8 cellular contexts compared by ENCODE assay signal in the genomic region with DNA sequence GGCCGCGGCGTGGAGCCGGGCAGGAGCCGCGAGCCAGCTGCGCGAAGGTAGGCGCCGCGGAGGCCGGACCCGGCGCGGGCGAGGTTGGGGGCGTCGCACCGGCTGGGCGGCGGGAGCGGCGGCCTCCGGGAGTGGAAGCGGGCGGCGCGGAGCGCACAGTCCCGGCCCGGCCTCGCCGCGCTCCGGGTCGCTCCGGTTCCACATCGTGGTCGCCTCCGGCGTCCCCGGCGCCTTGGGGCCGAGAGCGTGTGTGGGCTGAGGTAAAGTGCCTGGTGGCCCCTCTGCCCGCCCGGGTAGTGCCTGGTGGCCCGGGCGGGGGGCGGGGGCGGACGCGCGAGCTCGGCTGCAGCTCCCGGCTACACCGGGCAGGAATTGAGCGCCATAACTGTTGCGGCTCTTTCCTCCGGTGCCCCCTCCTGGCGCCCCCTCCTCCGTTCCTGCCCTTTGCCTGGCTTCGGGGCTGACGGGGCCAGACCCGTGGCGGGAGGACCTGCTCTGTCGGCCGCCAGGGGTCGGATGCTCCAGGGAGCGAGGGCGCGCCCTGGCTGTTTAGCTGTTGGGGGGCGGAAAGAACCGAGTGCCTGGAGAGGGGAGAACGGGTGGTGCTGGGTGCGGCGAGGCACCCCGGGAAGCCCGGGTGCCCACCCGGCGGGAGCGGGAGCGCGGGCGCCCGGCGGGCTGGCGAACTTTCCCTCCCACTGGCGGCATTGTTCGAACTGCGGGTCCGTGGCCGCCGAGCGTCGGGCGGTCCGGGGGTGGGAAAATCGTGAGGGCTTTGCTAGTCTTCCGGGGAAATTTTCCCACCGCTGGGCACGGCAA. TPM values are rescaled to one million over a fixed set of nuclear protein-coding genes. Genes with fewer than 3 reads are reported as not detected.
DNase-seq lines count a peak whose midpoint lies in the region; ATAC-seq and TF ChIP-seq lines count a peak whose summit lies in the region.

No MANE protein-coding gene starts in this region.

- no peaks in the 10 kb centered on the region for H3K9me2 ChIP-seq in GM23248 (ENCODE audit: insufficient read depth)
- no peaks in the 10 kb centered on the region for H3K9me2 ChIP-seq in neural cell (ENCODE audit: insufficient read depth, low read length)

- no peak overlapping the region for H3K27ac Mint-ChIP-seq in activated CD8-positive, alpha-beta memory T cell treated with anti-CD3 and anti-CD28 coated beads, Interleukin-2, amount 10 ng/mL, durations not matched to agents 7 days and 5 days

- TF ChIP-seq CTCF in fibroblast of pulmonary artery (IDR thresholded peaks at IDR 0.05; ENCODE audit: low read length, missing control alignments): peak; percentile 38
- TF ChIP-seq CTCF in neural cell (IDR thresholded peaks at IDR 0.05; ENCODE audit: poor library complexity, severe bottlenecking): peak; percentile 60

- H3K9me3 ChIP-seq in GM23248 (ENCODE audit: low read depth) (no peaks in the 10 kb centered on the region), neural cell (ENCODE audit: low read length) (no peaks in the 10 kb centered on the region)

- H2AFZ ChIP-seq in GM23248 (peak overlapping the region; percentile 89), neural cell (ENCODE audit: low read depth, low read length) (no peak overlapping the region)

- WGBS in GM23248 (ENCODE audit: low coverage in 1 of 2, low lambda C conversion rate in 2 of 2, missing lambda C conversion rate in 2 of 2), 2 experiments: 0 to 1% methylated on average over 25 to 27 of the region's 102 CpGs

- CTCF ChIA-PET in activated CD8-positive, alpha-beta memory T cell treated with anti-CD3 and anti-CD28 coated beads, Interleukin-2, amount 10 ng/mL, durations not matched to agents 7 days and 5 days (lab: Charles Lee): interaction anchor here (0.8 to 1.3 kb wide), 3 partner anchors 10 to 178 kb away, joined by 3 to 6 read pairs (median 4); no protein-coding TSS in a partner anchor

- peak; percentile 78 for ATAC-seq in activated CD8-positive, alpha-beta memory T cell treated with anti-CD3 and anti-CD28 coated beads, Interleukin-2, amount 10 ng/mL, durations not matched to agents 7 days and 5 days
- no peak for ATAC-seq in GM19328 (IDR thresholded peaks at IDR 0.05; ENCODE audit: unreplicated experiment)

- no peak for TF ChIP-seq EP300 in neural cell (conservative IDR thresholded peaks at IDR 0.05; ENCODE audit: poor library complexity, severe bottlenecking)

- H3K36me3 Mint-ChIP-seq in activated CD8-positive, alpha-beta memory T cell treated with anti-CD3 and anti-CD28 coated beads, Interleukin-2, amount 10 ng/mL, durations not matched to agents 7 days and 5 days: no peaks in the 10 kb centered on the region

- peaks cover 34% of the 10 kb centered on the region for H3K79me2 ChIP-seq in GM23248 (ENCODE audit: insufficient read depth)
- peaks cover 27% of the 10 kb centered on the region for H3K79me2 ChIP-seq in neural cell (replicated peaks; ENCODE audit: insufficient read depth, low read length)

- H3F3A ChIP-seq in GM23248 (ENCODE audit: insufficient read depth) (0 out of 2 replicates have a peak, but pooled peaks cover 6% of the 10 kb centered on the region), neural cell (ENCODE audit: insufficient read depth, low read length, poor library complexity, severe bottlenecking) (no peaks in the 10 kb centered on the region)

- peaks cover 11% of the 10 kb centered on the region for H3K4me1 Mint-ChIP-seq in activated CD8-positive, alpha-beta memory T cell treated with anti-CD3 and anti-CD28 coated beads, Interleukin-2, amount 10 ng/mL, durations not matched to agents 7 days and 5 days

- peaks cover 58% of the 10 kb centered on the region for H3K27me3 Mint-ChIP-seq in activated CD8-positive, alpha-beta memory T cell treated with anti-CD3 and anti-CD28 coated beads, Interleukin-2, amount 10 ng/mL, durations not matched to agents 7 days and 5 days

- peak; percentile 26 for TF ChIP-seq RAD21 in neural cell (conservative IDR thresholded peaks at IDR 0.05)

- no peaks in the 10 kb centered on the region for H3K36me3 ChIP-seq in GM23248 (ENCODE audit: low read depth)
- no peaks in the 10 kb centered on the region for H3K36me3 ChIP-seq in neural cell (ENCODE audit: insufficient read depth, low read length)

- peak; percentile 19 for DNase-seq in COLO829 (ENCODE audit: low spot score)
- DNase-seq in GM23248: peak; percentile 70
- DNase-seq in NCI-H2171 (lab: John Stamatoyannopoulos, UW): peak; percentile 17
- peak; percentile 47 for DNase-seq in activated CD8-positive, alpha-beta memory T cell treated with anti-CD3 and anti-CD28 coated beads, Interleukin-2, amount 10 ng/mL, durations not matched to agents 7 days and 5 days
- peak; percentile 39 for DNase-seq in fibroblast of pulmonary artery (ENCODE audit: low read depth)
- DNase-seq in NCI-H1048 (lab: John Stamatoyannopoulos, UW): no peak

- H3K4me3 Mint-ChIP-seq in activated CD8-positive, alpha-beta memory T cell treated with anti-CD3 and anti-CD28 coated beads, Interleukin-2, amount 10 ng/mL, durations not matched to agents 7 days and 5 days: peak overlapping the region; percentile 73

- H3K27me3 ChIP-seq in GM23248 (replicated peaks; ENCODE audit: insufficient read depth) (no peaks in the 10 kb centered on the region), neural cell (ENCODE audit: insufficient read depth, low read depth, low read length) (no peaks in the 10 kb centered on the region)

- H3K9me3 Mint-ChIP-seq in activated CD8-positive, alpha-beta memory T cell treated with anti-CD3 and anti-CD28 coated beads, Interleukin-2, amount 10 ng/mL, durations not matched to agents 7 days and 5 days (ENCODE audit: low read depth): no peaks in the 10 kb centered on the region

- peak overlapping the region; percentile 98 for H3K4me2 ChIP-seq in GM23248 (ENCODE audit: unreplicated experiment)
- no peak overlapping the region for H3K4me2 ChIP-seq in neural cell (ENCODE audit: low read length)

- in situ Hi-C loops in GM23248 (cut with MboI): no loop called here

- H3K4me3 ChIP-seq in GM23248: peak overlapping the region; percentile 92
- peak overlapping the region; percentile 65 for H3K4me3 ChIP-seq in fibroblast of pulmonary artery (replicated peaks; ENCODE audit: low read depth, low read length)
- H3K4me3 ChIP-seq in neural cell (ENCODE audit: low read length): peak overlapping the region; percentile 82

- no peaks in the 10 kb centered on the region for H3K4me1 ChIP-seq in GM23248 (ENCODE audit: insufficient read depth)

- no peak overlapping the region for H3K27ac ChIP-seq in GM23248
- H3K27ac ChIP-seq in neural cell (ENCODE audit: low read length): no peak overlapping the region

- H4K20me1 ChIP-seq in GM23248 (ENCODE audit: insufficient read depth): no peaks in the 10 kb centered on the region
- H4K20me1 ChIP-seq in neural cell (ENCODE audit: insufficient read depth): no peaks in the 10 kb centered on the region

- H3K9ac ChIP-seq in GM23248: peak overlapping the region; percentile 79
- peak overlapping the region; percentile 58 for H3K9ac ChIP-seq in neural cell (ENCODE audit: low read length)

TF ChIP-seq in neural cell, 6 proteins besides CTCF, POLR2A, EP300 and RAD21:
- TF ChIP-seq SMC3 (conservative IDR thresholded peaks at IDR 0.05; ENCODE audit: poor library complexity): peak; percentile 48
- TF ChIP-seq, protein P1, sequence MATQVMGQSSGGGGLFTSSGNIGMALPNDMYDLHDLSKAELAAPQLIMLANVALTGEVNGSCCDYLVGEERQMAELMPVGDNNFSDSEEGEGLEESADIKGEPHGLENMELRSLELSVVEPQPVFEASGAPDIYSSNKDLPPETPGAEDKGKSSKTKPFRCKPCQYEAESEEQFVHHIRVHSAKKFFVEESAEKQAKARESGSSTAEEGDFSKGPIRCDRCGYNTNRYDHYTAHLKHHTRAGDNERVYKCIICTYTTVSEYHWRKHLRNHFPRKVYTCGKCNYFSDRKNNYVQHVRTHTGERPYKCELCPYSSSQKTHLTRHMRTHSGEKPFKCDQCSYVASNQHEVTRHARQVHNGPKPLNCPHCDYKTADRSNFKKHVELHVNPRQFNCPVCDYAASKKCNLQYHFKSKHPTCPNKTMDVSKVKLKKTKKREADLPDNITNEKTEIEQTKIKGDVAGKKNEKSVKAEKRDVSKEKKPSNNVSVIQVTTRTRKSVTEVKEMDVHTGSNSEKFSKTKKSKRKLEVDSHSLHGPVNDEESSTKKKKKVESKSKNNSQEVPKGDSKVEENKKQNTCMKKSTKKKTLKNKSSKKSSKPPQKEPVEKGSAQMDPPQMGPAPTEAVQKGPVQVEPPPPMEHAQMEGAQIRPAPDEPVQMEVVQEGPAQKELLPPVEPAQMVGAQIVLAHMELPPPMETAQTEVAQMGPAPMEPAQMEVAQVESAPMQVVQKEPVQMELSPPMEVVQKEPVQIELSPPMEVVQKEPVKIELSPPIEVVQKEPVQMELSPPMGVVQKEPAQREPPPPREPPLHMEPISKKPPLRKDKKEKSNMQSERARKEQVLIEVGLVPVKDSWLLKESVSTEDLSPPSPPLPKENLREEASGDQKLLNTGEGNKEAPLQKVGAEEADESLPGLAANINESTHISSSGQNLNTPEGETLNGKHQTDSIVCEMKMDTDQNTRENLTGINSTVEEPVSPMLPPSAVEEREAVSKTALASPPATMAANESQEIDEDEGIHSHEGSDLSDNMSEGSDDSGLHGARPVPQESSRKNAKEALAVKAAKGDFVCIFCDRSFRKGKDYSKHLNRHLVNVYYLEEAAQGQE (IDR thresholded peaks at IDR 0.05; ENCODE audit: borderline replicate concordance): no peak
TF ChIP-seq in neural cell: peak in this region for 1.

RNA-seq across cellular contexts. Expression of a gene that starts 0.7 kb away (rescaled TPM):
- total RNA-seq in GM23248 (2014; rRNA removed; shearing (Covaris generic)): 2.5 and 4.6 TPM in 2 replicates
- 0.84 and 0.86 TPM in 2 replicates for polyA plus RNA-seq in GM23248 (2016; fragmentation: Nextera tagmentation; extraction: Ambion mirVana)
- total RNA-seq in activated CD8-positive, alpha-beta memory T cell treated with anti-CD3 and anti-CD28 coated beads, Interleukin-2, amount 10 ng/mL, durations not matched to agents 7 days and 5 days: 1 to 10 TPM in 1 of 2 experiments, under 1 TPM in 1; 0.47 to 1.3 TPM
- polyA plus RNA-seq in neural cell: 6.8 and 7.7 TPM in 2 replicates
- 16.8 and 18.5 TPM in 2 replicates for polyA minus RNA-seq in neural cell
